ENCODE assay signal across 9 cellular contexts in the genomic region with DNA sequence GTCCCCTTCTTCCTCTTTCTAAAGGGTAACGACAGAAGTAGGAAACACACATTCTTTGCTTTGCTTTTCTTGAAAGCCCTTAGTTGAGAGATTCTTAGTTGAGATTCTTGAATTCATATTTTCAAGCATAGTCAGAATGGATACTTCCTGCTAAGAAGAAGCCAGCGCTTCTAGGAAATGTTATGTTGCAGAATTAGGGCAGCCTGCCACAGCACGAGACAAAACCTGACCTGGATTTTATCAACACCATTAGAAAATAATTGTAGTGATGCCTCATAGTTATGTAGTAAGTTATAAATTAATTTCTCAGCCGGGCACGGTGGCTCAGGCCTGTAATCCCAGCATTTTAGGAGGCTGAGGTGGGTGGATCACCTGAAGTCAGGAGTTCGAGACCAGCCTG. TPM values are rescaled to one million over a fixed set of nuclear protein-coding genes. Genes with fewer than 3 reads are reported as not detected.
DNase-seq lines count a peak whose midpoint lies in the region; ATAC-seq and TF ChIP-seq lines count a peak whose summit lies in the region.
"Had no signal": no experiment of that assay in that cellular context is flagged by ENCODE, and none has a peak within 500 bp of the region (broad histone marks: within the 10 kb centered on the region; RNA-seq: fewer than 3 reads in every experiment).

No MANE protein-coding gene starts in this region.

- WGBS in mesenchymal stem cell = no CpG with 5 or more reads among the region's 6 CpGs

- H2AFZ ChIP-seq in mesenchymal stem cell (ENCODE audit: low read depth, low read length) = no peak overlapping the region

- no peak overlapping the region for H3K18ac ChIP-seq in mesenchymal stem cell (ENCODE audit: low read depth in 1 of 2, low read length in 2 of 2)

- H3K4me3 ChIP-seq in AG10803 (ENCODE audit: low read length) (no peak overlapping the region), astrocyte of the spinal cord (ENCODE audit: low read depth, low read length) (no peak overlapping the region), mesenchymal stem cell (ENCODE audit: insufficient read depth in 1 of 2, low read depth in 1 of 2, low read length in 2 of 2) (peak overlapping the region in 1 of 2 experiments; percentile 10)

- H2BK15ac ChIP-seq in mesenchymal stem cell (ENCODE audit: low read depth, poor library complexity, severe bottlenecking) = no peak overlapping the region

- in situ Hi-C loops in astrocyte of the spinal cord (cut with HindIII; ENCODE audit: low sequenced_read_pairs) = no loop called here

- H3K9me3 ChIP-seq in mesenchymal stem cell (ENCODE audit: control insufficient read depth, low read length) = no peaks in the 10 kb centered on the region

- H4K91ac ChIP-seq in mesenchymal stem cell (ENCODE audit: low read length) = no peak overlapping the region

- peak overlapping the region; percentile 42 for H3K9ac ChIP-seq in mesenchymal stem cell (ENCODE audit: low read length)

- no peak overlapping the region for H2BK120ac ChIP-seq in mesenchymal stem cell (ENCODE audit: low read depth, low read length)

- H2BK5ac ChIP-seq in mesenchymal stem cell (ENCODE audit: low read depth, low read length, poor library complexity, severe bottlenecking) = no peak overlapping the region

- ATAC-seq in GM18519 (IDR thresholded peaks at IDR 0.05; ENCODE audit: low FRiP score, unreplicated experiment) = no peak
- ATAC-seq in stimulated activated naive CD8-positive, alpha-beta T cell treated with anti-CD3 and anti-CD28 coated beads, Interleukin-15, Interleukin-2, amounts not matched to agents 100 U/mL and 50 U/mL, for 24 hours = no peak

- no peaks in the 10 kb centered on the region for H3K4me1 ChIP-seq in mesenchymal stem cell (ENCODE audit: control insufficient read depth, insufficient read depth, low read depth, low read length)

- H3K23ac ChIP-seq in mesenchymal stem cell (ENCODE audit: low read length in 2 of 2) = no peak overlapping the region

- H3K27ac ChIP-seq in mesenchymal stem cell (ENCODE audit: low read length, poor library complexity, severe bottlenecking) = peak overlapping the region; percentile 45

- H2BK12ac ChIP-seq in mesenchymal stem cell (ENCODE audit: low read length in 2 of 2) = no peak overlapping the region

- H3K79me1 ChIP-seq in mesenchymal stem cell (replicated peaks; ENCODE audit: low read length, poor library complexity, severe bottlenecking) = no peaks in the 10 kb centered on the region

- no peak overlapping the region for H3K4me2 ChIP-seq in mesenchymal stem cell (ENCODE audit: low read length, poor library complexity, severe bottlenecking)

- no peak overlapping the region for H3K14ac ChIP-seq in mesenchymal stem cell (ENCODE audit: low read length in 2 of 2)

- no peaks in the 10 kb centered on the region for H3K36me3 ChIP-seq in mesenchymal stem cell (ENCODE audit: control insufficient read depth in 1 of 2, insufficient read depth in 2 of 2, low read depth in 1 of 2, low read length in 2 of 2)

- H3K4ac ChIP-seq in mesenchymal stem cell (ENCODE audit: low read depth in 1 of 2, low read length in 2 of 2) = no peak overlapping the region

- TF ChIP-seq CTCF in AG10803 (conservative IDR thresholded peaks at IDR 0.05; ENCODE audit: low read length) (no peak), astrocyte of the spinal cord (IDR thresholded peaks at IDR 0.05; ENCODE audit: low read depth, low read length) (no peak)

- no peak overlapping the region for H2AK5ac ChIP-seq in mesenchymal stem cell (ENCODE audit: low read length, severe bottlenecking)

- no peaks in the 10 kb centered on the region for H3K27me3 ChIP-seq in mesenchymal stem cell (ENCODE audit: control insufficient read depth in 1 of 2, insufficient read depth in 1 of 2, low read length in 2 of 2)

- DNase-seq in AG10803 (ENCODE audit: low read depth) (peak; percentile 88), LHCN-M2 (ENCODE audit: low read depth) (peak; percentile 17), astrocyte of the spinal cord (ENCODE audit: low read depth, low spot score) (peak; percentile 71), mesenchymal stem cell (no peak), superior temporal gyrus (ENCODE audit: extremely low spot score) (no peak)
- DNase-seq in stimulated activated CD4-positive, alpha-beta T cell treated with anti-CD3 and anti-CD28 coated beads, Interleukin-1b, Interleukin-23, amount 100 ng/mL, for 48 hours = no peak
- DNase-seq in stimulated activated naive CD8-positive, alpha-beta T cell treated with anti-CD3 and anti-CD28 coated beads, Interleukin-15, Interleukin-2, amounts not matched to agents 100 U/mL and 50 U/mL, for 24 hours = no peak
- DNase-seq: H9 had no signal

- no peak overlapping the region for H4K8ac ChIP-seq in mesenchymal stem cell (ENCODE audit: low read length)

RNA-seq across cellular contexts. Expression of a gene that starts 37.9 kb away (rescaled TPM):
- 13.9 and 18.5 TPM in 2 replicates for total RNA-seq in LHCN-M2 (2014; rRNA removed)
- 8.2 TPM for polyA plus RNA-seq in LHCN-M2 (2012)
- 12.5 TPM for polyA plus RNA-seq in mesenchymal stem cell (2013, experiment 1 of 2)
- 12.7 TPM for polyA plus RNA-seq in mesenchymal stem cell (2013, experiment 2 of 2)

Comparison
In these comparisons a context has a peak if more than half of its experiments do, and no peak if none do; other contexts are left out.
1. DNase-seq: peak in AG10803 (single experiment), LHCN-M2 (single experiment) and astrocyte of the spinal cord (single experiment); none in mesenchymal stem cell (single experiment), superior temporal gyrus (single experiment), stimulated activated CD4-positive, alpha-beta T cell treated with anti-CD3 and anti-CD28 coated beads, Interleukin-1b, Interleukin-23, amount 100 ng/mL, for 48 hours (single experiment) and stimulated activated naive CD8-positive, alpha-beta T cell treated with anti-CD3 and anti-CD28 coated beads, Interleukin-15, Interleukin-2, amounts not matched to agents 100 U/mL and 50 U/mL, for 24 hours (single experiment).